Comparison of ENCODE assay signal across 29 cellular contexts in genomic region chr22:39562839-39563489, GRCh38. TPM values are rescaled to one million over a fixed set of nuclear protein-coding genes. Genes with fewer than 3 reads are reported as not detected.
"Had no signal": no experiment of that assay in that cellular context is flagged by ENCODE, and none has a peak within 500 bp of the region (broad histone marks: within the 10 kb centered on the region; RNA-seq: fewer than 3 reads in every experiment).

No MANE protein-coding gene starts in this region.

- H2AFZ ChIP-seq: neural progenitor cell had no signal

- H3K9ac ChIP-seq: neural progenitor cell had no signal

- H3K4me2 ChIP-seq: neural progenitor cell had no signal

- H3K4me3 Mint-ChIP-seq: immature natural killer cell; mesothelial cell of epicardium; naive B cell; natural killer cell; nephron progenitor cell; neural progenitor cell; stimulated activated effector memory CD8-positive, alpha-beta T cell treated with anti-CD3 and anti-CD28 coated beads, Interleukin-12 subunit alpha, Interleukin-12 subunit beta, amount 100 ng/mL, for 72 hours; stimulated activated naive CD8-positive, alpha-beta T cell treated with anti-CD3 and anti-CD28 coated beads, Interleukin-15, Interleukin-2, amounts not matched to agents 100 ng/mL and 50 ng/mL, for 24 hours; type B pancreatic cell had no signal

- H3K27ac ChIP-seq: left lung, neural progenitor cell, pancreas, prostate gland, sigmoid colon, spleen, tibial nerve, vagina had no signal

- H3K9me3 ChIP-seq: left lung, pancreas, prostate gland, sigmoid colon, spleen, tibial nerve, vagina had no signal

- H3K9me3 Mint-ChIP-seq: nephron progenitor cell, neural progenitor cell, type B pancreatic cell had no signal

- ATAC-seq: left colon; left lung; natural killer cell; pancreas; right cardiac atrium; stimulated activated effector memory CD8-positive, alpha-beta T cell treated with anti-CD3 and anti-CD28 coated beads, Interleukin-12 subunit alpha, Interleukin-12 subunit beta, amount 100 ng/mL, for 72 hours had no signal

- H3K4me1 ChIP-seq: prostate gland had no signal

- H3K36me3 ChIP-seq: left lung, neural progenitor cell, pancreas, prostate gland, sigmoid colon, spleen, tibial nerve, vagina had no signal

- H3K27me3 ChIP-seq: pancreas had no signal

- H3K4me3 ChIP-seq: left lung, lung, neural progenitor cell, pancreas, prostate gland, sigmoid colon, spleen, tibial nerve, vagina had no signal

- DNase-seq: hypothalamus; immature natural killer cell; kidney; left colon; left lung; mesendoderm; naive B cell; natural killer cell; nephron progenitor cell; pancreas; posterior cingulate gyrus; retina; right cardiac atrium; sigmoid colon; small intestine; spleen; stimulated activated CD4-positive, alpha-beta T cell treated with anti-CD3 and anti-CD28 coated beads, Interleukin-4, amount 100 ng/mL, for 24 hours; stimulated activated naive CD4-positive, alpha-beta T cell; substantia nigra had no signal

- FAIRE-seq: islet of Langerhans, kidney, pancreas, small intestine had no signal

- H3K27ac Mint-ChIP-seq: immature natural killer cell; mesothelial cell of epicardium; naive B cell; natural killer cell; nephron progenitor cell; neural progenitor cell; stimulated activated effector memory CD8-positive, alpha-beta T cell treated with anti-CD3 and anti-CD28 coated beads, Interleukin-12 subunit alpha, Interleukin-12 subunit beta, amount 100 ng/mL, for 72 hours; stimulated activated naive CD8-positive, alpha-beta T cell treated with anti-CD3 and anti-CD28 coated beads, Interleukin-15, Interleukin-2, amounts not matched to agents 100 ng/mL and 50 ng/mL, for 24 hours; type B pancreatic cell had no signal

RNA-seq across cellular contexts. Expression of gene CACNA1I, which starts 7.6 kb away (rescaled TPM):
- polyA plus RNA-seq: immature natural killer cell had no signal
